In genomic region chr6:158083687-158084325, GRCh38 we compare ENCODE assay signal across 22 cellular contexts.
"Had no signal": no experiment of that assay in that cellular context is flagged by ENCODE, and none has a peak within 500 bp of the region (broad histone marks: within the 10 kb centered on the region; RNA-seq: fewer than 3 reads in every experiment).

No MANE protein-coding gene starts in this region.

- H3K4me1 ChIP-seq: prostate gland had no signal

- H3K27ac Mint-ChIP-seq: activated CD4-positive, alpha-beta memory T cell treated with anti-CD3 and anti-CD28 coated beads for 36 hours; activated naive CD4-positive, alpha-beta T cell treated with anti-CD3 and anti-CD28 coated beads for 36 hours; activated naive CD8-positive, alpha-beta T cell treated with anti-CD3 and anti-CD28 coated beads, Interleukin-2, amount 10 ng/mL, durations not matched to agents 7 days and 5 days; activated T-cell treated with anti-CD3 and anti-CD28 coated beads, Interleukin-2, amount 50 U/mL, for 72 hours; type B pancreatic cell; WTC11 had no signal

- ATAC-seq: activated T-cell treated with anti-CD3 and anti-CD28 coated beads, Interleukin-2, amount 50 U/mL, for 72 hours; left lung; naive thymus-derived CD4-positive, alpha-beta T cell; WTC11 had no signal

- H3K27me3 Mint-ChIP-seq: activated CD4-positive, alpha-beta memory T cell treated with anti-CD3 and anti-CD28 coated beads for 36 hours; activated naive CD8-positive, alpha-beta T cell treated with anti-CD3 and anti-CD28 coated beads, Interleukin-2, amount 10 ng/mL, durations not matched to agents 7 days and 5 days; naive thymus-derived CD4-positive, alpha-beta T cell; type B pancreatic cell had no signal

- H3K9me3 ChIP-seq: left lung, prostate gland, thoracic aorta had no signal

- H3K4me3 ChIP-seq: hepatocyte, left lung, prostate gland, thoracic aorta had no signal

- DNase-seq: activated CD4-positive, alpha-beta memory T cell treated with anti-CD3 and anti-CD28 coated beads for 36 hours; activated CD4-positive, alpha-beta T cell treated with anti-CD3 and anti-CD28 coated beads for 4 hours; activated effector memory CD4-positive, alpha-beta T cell treated with Interleukin-2 at 50 U/mL for 16 hours; activated naive CD4-positive, alpha-beta T cell treated with anti-CD3 and anti-CD28 coated beads for 36 hours; activated naive CD8-positive, alpha-beta T cell treated with anti-CD3 and anti-CD28 coated beads, Interleukin-2, amount 10 ng/mL, durations not matched to agents 7 days and 5 days; activated T-cell treated with anti-CD3 and anti-CD28 coated beads, Interleukin-2, amount 50 U/mL, for 72 hours; amniotic stem cell; effector CD4-positive, alpha-beta T cell; glutamatergic neuron; immature natural killer cell; left lung; naive thymus-derived CD4-positive, alpha-beta T cell; stimulated activated CD4-positive, alpha-beta T cell treated with anti-CD3 and anti-CD28 coated beads, Interleukin-4, amount 100 ng/mL, for 24 hours; stimulated activated naive CD4-positive, alpha-beta T cell treated with Interleukin-2 at 50 U/mL for 16 hours had no signal

- H3K27ac ChIP-seq: hepatocyte, prostate gland, thoracic aorta had no signal

- H3K4me3 Mint-ChIP-seq: activated CD4-positive, alpha-beta memory T cell treated with anti-CD3 and anti-CD28 coated beads for 36 hours; activated naive CD4-positive, alpha-beta T cell treated with anti-CD3 and anti-CD28 coated beads for 36 hours; activated naive CD8-positive, alpha-beta T cell treated with anti-CD3 and anti-CD28 coated beads, Interleukin-2, amount 10 ng/mL, durations not matched to agents 7 days and 5 days; activated T-cell treated with anti-CD3 and anti-CD28 coated beads, Interleukin-2, amount 50 U/mL, for 72 hours; immature natural killer cell; naive thymus-derived CD4-positive, alpha-beta T cell; neural crest cell; type B pancreatic cell; WTC11 had no signal

- H3K27me3 ChIP-seq: hepatocyte, left lung had no signal

- H3K79me2 ChIP-seq: hepatocyte had no signal

- H2AFZ ChIP-seq: hepatocyte had no signal

- H3K4me1 Mint-ChIP-seq: immature natural killer cell, neural crest cell, WTC11 had no signal

- H3K9me3 Mint-ChIP-seq: activated CD4-positive, alpha-beta memory T cell treated with anti-CD3 and anti-CD28 coated beads for 36 hours; activated naive CD4-positive, alpha-beta T cell treated with anti-CD3 and anti-CD28 coated beads for 36 hours; activated naive CD8-positive, alpha-beta T cell treated with anti-CD3 and anti-CD28 coated beads, Interleukin-2, amount 10 ng/mL, durations not matched to agents 7 days and 5 days; activated T-cell treated with anti-CD3 and anti-CD28 coated beads, Interleukin-2, amount 50 U/mL, for 72 hours; immature natural killer cell; naive thymus-derived CD4-positive, alpha-beta T cell; neural crest cell; type B pancreatic cell; WTC11 had no signal

- FAIRE-seq: endometrium, frontal cortex had no signal

- H3K4me2 ChIP-seq: hepatocyte had no signal
